32 cellular contexts compared by ENCODE assay signal in genomic region chr3:165081183-165081582, GRCh38. TPM values are rescaled to one million over a fixed set of nuclear protein-coding genes. Genes with fewer than 3 reads are reported as not detected.
"Had no signal": no experiment of that assay in that cellular context is flagged by ENCODE, and none has a peak within 500 bp of the region (broad histone marks: within the 10 kb centered on the region; RNA-seq: fewer than 3 reads in every experiment).

No MANE protein-coding gene starts in this region.

- H3K4me1 ChIP-seq: ascending aorta, breast epithelium, colonic mucosa, esophagus squamous epithelium had no signal

- H3K27me3 ChIP-seq: ascending aorta, breast epithelium, cardiac muscle cell, colonic mucosa, esophagus squamous epithelium had no signal

- H3K9me3 ChIP-seq: ascending aorta, breast epithelium, colonic mucosa, esophagus squamous epithelium had no signal

- ATAC-seq: activated CD4-positive, alpha-beta T cell treated with anti-CD3 and anti-CD28 coated beads for 36 hours; activated naive CD4-positive, alpha-beta T cell treated with anti-CD3 and anti-CD28 coated beads, Interleukin-2, amount 50 U/mL, for 72 hours; activated T-cell treated with anti-CD3 and anti-CD28 coated beads, Interleukin-2, amount 50 U/mL, for 72 hours had no signal

- H3K36me3 ChIP-seq: ascending aorta, breast epithelium, cardiac muscle cell, colonic mucosa, esophagus squamous epithelium had no signal

- H3K27ac ChIP-seq: ascending aorta, breast epithelium, cardiac muscle cell, colonic mucosa, epithelial cell of prostate, esophagus squamous epithelium had no signal

- H3K4me3 ChIP-seq: ascending aorta, breast epithelium, cardiac muscle cell, colonic mucosa, esophagus squamous epithelium had no signal

- FAIRE-seq: endometrium, endothelial cell of umbilical vein had no signal

- DNase-seq: activated CD4-positive, alpha-beta memory T cell treated with anti-CD3 and anti-CD28 coated beads, Interleukin-2, amount 10 ng/mL, durations not matched to agents 7 days and 5 days; activated CD4-positive, alpha-beta T cell treated with anti-CD3 and anti-CD28 coated beads for 36 hours; activated CD4-positive, alpha-beta T cell treated with anti-CD3 and anti-CD28 coated beads, Interleukin-2, amount 10 ng/mL, durations not matched to agents 7 days and 5 days; activated CD4-positive, alpha-beta T cell treated with anti-CD3 and anti-CD28 coated beads, Interleukin-2, amount 50 U/mL, for 4 hours; activated CD4-positive, CD25-positive, alpha-beta regulatory T cell; activated CD4-positive, CD25-positive, alpha-beta regulatory T cell treated with anti-CD3 and anti-CD28 coated beads, Interleukin-2, amount 50 U/mL, for 72 hours; activated CD8-positive, alpha-beta memory T cell treated with anti-CD3 and anti-CD28 coated beads, Interleukin-2, amount 50 U/mL, for 48 hours; activated gamma-delta T cell; activated naive CD4-positive, alpha-beta T cell; activated naive CD4-positive, alpha-beta T cell treated with anti-CD3 and anti-CD28 coated beads, Interleukin-2, amount 10 ng/mL, durations not matched to agents 7 days and 5 days; activated naive CD8-positive, alpha-beta T cell treated with anti-CD3 and anti-CD28 coated beads, Interleukin-2, amount 10 ng/mL, durations not matched to agents 7 days and 5 days; activated T-cell treated with anti-CD3 and anti-CD28 coated beads for 4 hours; activated T-cell treated with anti-CD3 and anti-CD28 coated beads, Interleukin-2, amount 50 U/mL, for 24 hours; activated T-cell treated with anti-CD3 and anti-CD28 coated beads, Interleukin-2, amount 50 U/mL, for 72 hours; central memory CD4-positive, alpha-beta T cell; cerebellar nuclear complex; colonic mucosa; effector CD8-positive, alpha-beta T cell; esophagus squamous epithelium; foreskin melanocyte; T-helper 2 cell had no signal

RNA-seq across cellular contexts. Expression of gene SI, which starts 2.9 kb away (rescaled TPM):
- total RNA-seq: activated CD4-positive, alpha-beta memory T cell treated with anti-CD3 and anti-CD28 coated beads, Interleukin-2, amount 10 ng/mL, durations not matched to agents 7 days and 5 days; activated CD4-positive, alpha-beta T cell treated with anti-CD3 and anti-CD28 coated beads for 36 hours; activated CD4-positive, alpha-beta T cell treated with anti-CD3 and anti-CD28 coated beads, Interleukin-2, amount 10 ng/mL, durations not matched to agents 7 days and 5 days; activated naive CD4-positive, alpha-beta T cell treated with anti-CD3 and anti-CD28 coated beads, Interleukin-2, amount 50 U/mL, for 72 hours; activated naive CD8-positive, alpha-beta T cell treated with anti-CD3 and anti-CD28 coated beads, Interleukin-2, amount 10 ng/mL, durations not matched to agents 7 days and 5 days; activated T-cell treated with anti-CD3 and anti-CD28 coated beads, Interleukin-2, amount 50 U/mL, for 72 hours; ascending aorta; breast epithelium; cardiac muscle cell; dermis microvascular lymphatic vessel endothelial cell; endothelial cell of umbilical vein; esophagus squamous epithelium; fibroblast of lung; fibroblast of villous mesenchyme; T-helper 1 cell treated with Interleukin-12 subunit alpha and Interleukin-12 subunit beta and Interleukin-4 antibody, amounts not matched to agents 30 ng/mL and 1 ng/mL, for 36 hours had no signal
- polyA plus RNA-seq: cardiac muscle cell, endothelial cell of umbilical vein, fibroblast of lung had no signal
